Comparison of ENCODE assay signal across 15 cellular contexts in the genomic region with DNA sequence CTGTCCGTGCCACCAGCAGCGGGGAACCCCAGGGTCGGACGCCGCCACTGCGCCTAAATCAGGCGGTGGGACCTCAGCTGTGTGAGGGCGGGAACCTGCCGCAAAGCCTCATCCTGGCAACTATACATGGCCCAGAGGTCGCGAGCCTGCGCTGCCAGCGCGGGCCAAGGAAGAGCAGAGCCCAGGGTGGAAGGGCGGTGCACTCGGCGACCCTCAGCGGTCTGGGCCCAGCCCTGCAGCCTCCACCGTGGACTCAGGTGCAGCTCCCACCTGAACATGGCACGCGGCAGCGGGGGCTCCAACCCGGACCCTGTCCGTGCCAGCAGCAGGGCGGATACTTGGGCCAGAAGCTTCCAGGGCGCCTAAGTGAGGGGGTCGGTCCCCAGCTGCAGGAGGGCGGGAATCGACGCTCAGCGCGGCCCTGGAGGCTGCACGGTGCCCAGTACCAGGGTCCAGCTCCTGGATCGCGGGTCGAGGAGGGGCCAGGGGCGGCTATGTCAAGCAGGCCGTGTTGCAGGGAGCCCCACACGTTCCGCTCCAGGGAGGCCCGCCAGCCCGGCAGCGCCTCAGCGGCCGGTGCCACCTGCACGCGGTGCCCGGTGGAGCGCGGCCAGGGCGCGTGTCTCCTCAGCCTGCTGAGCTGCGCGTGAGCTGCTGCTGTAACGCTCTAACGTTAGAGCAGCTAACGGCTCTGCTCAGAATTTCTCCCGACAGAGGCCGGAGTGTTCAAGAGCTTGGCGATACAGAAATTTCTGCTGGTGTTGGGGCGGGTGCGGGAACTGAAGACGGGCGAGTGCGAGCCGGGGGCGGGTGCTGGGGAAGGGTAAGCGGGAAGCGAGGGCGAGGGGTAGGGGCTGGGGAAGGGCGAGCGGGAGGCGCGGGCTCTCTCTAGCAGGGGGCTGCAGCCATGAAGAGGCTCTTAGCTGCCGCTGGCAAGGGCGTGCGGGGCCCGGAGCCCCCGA. TPM values are rescaled to one million over a fixed set of nuclear protein-coding genes. Genes with fewer than 3 reads are reported as not detected.
A peak's percentile ranks its signal among the peaks of the same experiment; 100 is the strongest.
DNase-seq lines count a peak whose midpoint lies in the region; FAIRE-seq and TF ChIP-seq lines count a peak whose summit lies in the region.
"Had no signal": no experiment of that assay in that cellular context is flagged by ENCODE, and none has a peak within 500 bp of the region (broad histone marks: within the 10 kb centered on the region; RNA-seq: fewer than 3 reads in every experiment).

A gene with protein sequence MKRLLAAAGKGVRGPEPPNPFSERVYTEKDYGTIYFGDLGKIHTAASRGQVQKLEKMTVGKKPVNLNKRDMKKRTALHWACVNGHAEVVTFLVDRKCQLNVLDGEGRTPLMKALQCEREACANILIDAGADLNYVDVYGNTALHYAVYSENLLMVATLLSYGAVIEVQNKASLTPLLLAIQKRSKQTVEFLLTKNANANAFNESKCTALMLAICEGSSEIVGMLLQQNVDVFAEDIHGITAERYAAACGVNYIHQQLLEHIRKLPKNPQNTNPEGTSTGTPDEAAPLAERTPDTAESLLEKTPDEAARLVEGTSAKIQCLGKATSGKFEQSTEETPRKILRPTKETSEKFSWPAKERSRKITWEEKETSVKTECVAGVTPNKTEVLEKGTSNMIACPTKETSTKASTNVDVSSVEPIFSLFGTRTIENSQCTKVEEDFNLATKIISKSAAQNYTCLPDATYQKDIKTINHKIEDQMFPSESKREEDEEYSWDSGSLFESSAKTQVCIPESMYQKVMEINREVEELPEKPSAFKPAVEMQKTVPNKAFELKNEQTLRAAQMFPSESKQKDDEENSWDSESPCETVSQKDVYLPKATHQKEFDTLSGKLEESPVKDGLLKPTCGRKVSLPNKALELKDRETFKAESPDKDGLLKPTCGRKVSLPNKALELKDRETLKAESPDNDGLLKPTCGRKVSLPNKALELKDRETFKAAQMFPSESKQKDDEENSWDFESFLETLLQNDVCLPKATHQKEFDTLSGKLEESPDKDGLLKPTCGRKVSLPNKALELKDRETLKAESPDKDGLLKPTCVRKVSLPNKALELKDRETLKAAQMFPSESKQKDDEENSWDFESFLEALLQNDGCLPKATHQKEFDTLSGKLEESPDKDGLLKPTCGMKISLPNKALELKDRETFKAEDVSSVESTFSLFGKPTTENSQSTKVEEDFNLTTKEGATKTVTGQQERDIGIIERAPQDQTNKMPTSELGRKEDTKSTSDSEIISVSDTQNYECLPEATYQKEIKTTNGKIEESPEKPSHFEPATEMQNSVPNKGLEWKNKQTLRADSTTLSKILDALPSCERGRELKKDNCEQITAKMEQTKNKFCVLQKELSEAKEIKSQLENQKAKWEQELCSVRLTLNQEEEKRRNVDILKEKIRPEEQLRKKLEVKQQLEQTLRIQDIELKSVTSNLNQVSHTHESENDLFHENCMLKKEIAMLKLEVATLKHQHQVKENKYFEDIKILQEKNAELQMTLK (N-terminal part only) (plus strand): TSS at position 660 of the 962 bp plus-strand sequence. CDS start 248 bp downstream, at position 908.

- H3K9me3 ChIP-seq in NT2/D1 (ENCODE audit: insufficient read depth, low read length) (no peaks in the 10 kb centered on the region), skeletal muscle satellite cell (replicated peaks; ENCODE audit: low read length) (no peaks in the 10 kb centered on the region)

- H3K4me3 ChIP-seq in NT2/D1 (ENCODE audit: insufficient read length, low read depth): peak within 1 kb of the TSS; percentile 37
- H3K4me3 ChIP-seq in skeletal muscle satellite cell (ENCODE audit: low read length): peak within 1 kb of the TSS; percentile 52

- no peak for TF ChIP-seq CTCF in D721Med (IDR thresholded peaks at IDR 0.05; ENCODE audit: insufficient read depth, missing control alignments)

- FAIRE-seq in D721Med (lab: Jason Lieb, UNC): no peak
- FAIRE-seq: HepG2 had no signal

- peak; percentile 26 for DNase-seq in D341Med (ENCODE audit: low spot score)
- no peak for DNase-seq in NT2/D1 (ENCODE audit: low read depth, low spot score)
- DNase-seq in glomerular visceral epithelial cell (ENCODE audit: extremely low spot score): peak; percentile 28
- no peak for DNase-seq in D721Med (ENCODE audit: insufficient read length, low spot score)
- DNase-seq in T1000 (lab: John Stamatoyannopoulos, UW): no peak
- DNase-seq in hippocampal formation (lab: John Stamatoyannopoulos, UW): no peak
- DNase-seq: activated effector memory CD4-positive, alpha-beta T cell treated with anti-CD3 and anti-CD28 coated beads, Interleukin-2, amount 50 U/mL, for 16 hours; effector CD4-positive, alpha-beta T cell; NCI-H2081 treated with DMSO at 0.1 percent for 48 hours; nephron progenitor cell; stimulated activated CD4-positive, alpha-beta T cell treated with anti-CD3 and anti-CD28 coated beads, Interleukin-2, amount 100 ng/mL, for 48 hours; WERI-Rb-1 had no signal

- peaks cover 11% of the 10 kb centered on the region for H3K27me3 ChIP-seq in NT2/D1 (ENCODE audit: insufficient read depth, insufficient read length)
- H3K27me3 ChIP-seq in skeletal muscle satellite cell (ENCODE audit: control insufficient read depth, insufficient read depth, low read length): no peaks in the 10 kb centered on the region

- no peaks in the 10 kb centered on the region for H3K36me3 ChIP-seq in NT2/D1 (ENCODE audit: insufficient read depth, insufficient read length, low read length)
- no peaks in the 10 kb centered on the region for H3K36me3 ChIP-seq in skeletal muscle satellite cell (ENCODE audit: insufficient read depth, low read length)
- H3K36me3 ChIP-seq: WERI-Rb-1 had no signal

- H3K9ac ChIP-seq in NT2/D1 (ENCODE audit: insufficient read length, low read depth) (peak within 1 kb of the TSS; percentile 32), skeletal muscle satellite cell (ENCODE audit: low read depth, low read length) (no peak within 1 kb of the TSS)

- H3K4me2 ChIP-seq in skeletal muscle satellite cell (ENCODE audit: low read length): peak within 1 kb of the TSS; percentile 56

- H3K4me1 ChIP-seq in NT2/D1 (ENCODE audit: insufficient read depth, insufficient read length): no peaks in the 10 kb centered on the region
- H3K4me1 ChIP-seq in skeletal muscle satellite cell (ENCODE audit: control insufficient read depth, insufficient read depth, low read length): no peaks in the 10 kb centered on the region

RNA-seq across cellular contexts. Expression of the gene that starts here (rescaled TPM):
- 0.22 TPM in 1 of 2 replicates, not detected in the other for total RNA-seq in skeletal muscle satellite cell (2012; rRNA removed)
- total RNA-seq: HepG2, temporal lobe had no signal

Comparison
In these comparisons a context has a peak if more than half of its experiments do, and no peak if none do; other contexts are left out.
1. DNase-seq: peak in D341Med (single experiment) and glomerular visceral epithelial cell (single experiment); none in NT2/D1 (single experiment), D721Med (single experiment), T1000 (single experiment) and hippocampal formation (0 of 2).